Comparison of ENCODE assay signal across 15 cellular contexts in the genomic region with DNA sequence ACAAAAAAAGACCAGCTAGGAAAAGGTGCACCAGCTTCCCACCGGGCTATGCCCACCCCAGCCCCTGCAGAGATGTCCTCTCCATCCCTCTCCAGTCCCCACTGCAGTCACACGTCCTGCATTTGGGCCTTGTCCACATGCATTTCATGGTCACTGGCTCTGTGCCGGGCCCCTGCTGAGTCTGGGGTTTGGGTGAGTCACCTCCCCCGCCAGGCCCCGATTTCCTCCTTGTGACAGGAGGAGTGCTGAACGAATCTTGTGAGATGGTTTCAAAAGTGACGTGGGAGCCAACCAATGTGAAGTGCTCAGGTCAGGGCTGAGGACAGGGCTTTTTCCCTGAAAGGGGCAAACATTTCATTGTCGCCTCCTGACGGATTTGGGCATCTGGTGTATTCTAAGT. TPM values are rescaled to one million over a fixed set of nuclear protein-coding genes. Genes with fewer than 3 reads are reported as not detected.
A peak's percentile ranks its signal among the peaks of the same experiment; 100 is the strongest.
DNase-seq lines count a peak whose midpoint lies in the region; ATAC-seq and TF ChIP-seq lines count a peak whose summit lies in the region.
"Had no signal": no experiment of that assay in that cellular context is flagged by ENCODE, and none has a peak within 500 bp of the region (broad histone marks: within the 10 kb centered on the region; RNA-seq: fewer than 3 reads in every experiment).

No MANE protein-coding gene starts in this region.

- no peaks in the 10 kb centered on the region for H3K36me3 Mint-ChIP-seq in Calu3 (ENCODE audit: insufficient read depth, unreplicated experiment)
- H3K36me3 Mint-ChIP-seq in activated CD4-positive, alpha-beta T cell treated with anti-CD3 and anti-CD28 coated beads, Interleukin-2, amount 10 ng/mL, durations not matched to agents 24 days and 14 days (ENCODE audit: low read depth), result no peaks in the 10 kb centered on the region

- no peak overlapping the region for H3K4me3 ChIP-seq in psoas muscle
- H3K4me3 ChIP-seq: cardiac muscle cell, sigmoid colon had no signal

- H3K9me3 Mint-ChIP-seq in Calu3 (ENCODE audit: low read depth, unreplicated experiment), result no peaks in the 10 kb centered on the region
- H3K9me3 Mint-ChIP-seq in activated CD4-positive, alpha-beta T cell treated with anti-CD3 and anti-CD28 coated beads, Interleukin-2, amount 10 ng/mL, durations not matched to agents 24 days and 14 days, result no peaks in the 10 kb centered on the region
- H3K9me3 Mint-ChIP-seq: activated T-helper 1 cell treated with anti-CD3 and anti-CD28 coated beads, Interleukin-12 subunit alpha, Interleukin-12 subunit beta, Interleukin-2, Interleukin-4 antibody, amounts not matched to agents 30 ng/mL and 10 ng/mL and 1 ng/mL, durations not matched to agents 14 hours and 24 hours and 36 hours had no signal

- no peaks in the 10 kb centered on the region for H3K4me1 ChIP-seq in psoas muscle

- CTCF ChIA-PET in Calu3 (lab: Charles Lee), result no interaction called here

- no peak overlapping the region for H3K27ac Mint-ChIP-seq in Calu3 (ENCODE audit: unreplicated experiment)
- no peak overlapping the region for H3K27ac Mint-ChIP-seq in activated CD4-positive, alpha-beta T cell treated with anti-CD3 and anti-CD28 coated beads, Interleukin-2, amount 10 ng/mL, durations not matched to agents 24 days and 14 days
- H3K27ac Mint-ChIP-seq: activated T-helper 1 cell treated with anti-CD3 and anti-CD28 coated beads, Interleukin-12 subunit alpha, Interleukin-12 subunit beta, Interleukin-2, Interleukin-4 antibody, amounts not matched to agents 30 ng/mL and 10 ng/mL and 1 ng/mL, durations not matched to agents 14 hours and 24 hours and 36 hours had no signal

- peaks cover 18% of the 10 kb centered on the region for H3K27me3 Mint-ChIP-seq in Calu3 (ENCODE audit: unreplicated experiment)
- H3K27me3 Mint-ChIP-seq in activated CD4-positive, alpha-beta T cell treated with anti-CD3 and anti-CD28 coated beads, Interleukin-2, amount 10 ng/mL, durations not matched to agents 24 days and 14 days, result no peaks in the 10 kb centered on the region

- ATAC-seq in left colon, result no peak
- ATAC-seq in psoas muscle, result no peak

- TF ChIP-seq CTCF in Calu3 (IDR thresholded peaks at IDR 0.05; ENCODE audit: unreplicated experiment), result no peak
- no peak for TF ChIP-seq CTCF in psoas muscle (IDR thresholded peaks at IDR 0.05)

- BruUV-seq in Calu3 (replicated peaks; lab: Mats Ljungman, UMichigan), result no TSS peak

- H3K9me3 ChIP-seq in psoas muscle, result no peaks in the 10 kb centered on the region
- H3K9me3 ChIP-seq: sigmoid colon had no signal

- WGBS in psoas muscle, 3 donors, result 41 to 53% (median 41%) methylated on average over 9 of the region's 9 CpGs

- DNase-seq in Calu3 (peak; percentile 62), HT1080 (ENCODE audit: low read depth) (peak; percentile 86), amniotic stem cell (lab: John Stamatoyannopoulos, UW) (peak; percentile 49), medulla oblongata (ENCODE audit: extremely low spot score) (peak; percentile 21), NCI-H226 (no peak), left colon (no peak), psoas muscle (no peak)
- DNase-seq in activated CD4-positive, alpha-beta T cell treated with anti-CD3 and anti-CD28 coated beads, Interleukin-2, amount 10 ng/mL, durations not matched to agents 24 days and 14 days, result no peak
- DNase-seq: activated CD4-positive, alpha-beta T cell treated with anti-CD3 and anti-CD28 coated beads for 1 hour; DMS153; NCI-H510A treated with DMSO at 0.1 percent for 48 hours; sigmoid colon had no signal

- H3K36me3 ChIP-seq in psoas muscle (ENCODE audit: insufficient read depth in 1 of 2, low read depth in 1 of 2), result no peaks in the 10 kb centered on the region
- H3K36me3 ChIP-seq: cardiac muscle cell, sigmoid colon had no signal

- intact Hi-C loops in Calu3 (cut with micrococcal nuclease; ENCODE audit: unreplicated experiment) (no loop called here), left colon (cut with DNase I, micrococcal nuclease) (loop anchor here in 1 of 2 donors (10.0 kb wide), 1 partner anchor 135 kb away; no protein-coding TSS in a partner anchor), psoas muscle (cut with DNase I) (loop anchor here (10.0 kb wide), 3 partner anchors 135 to 1875 kb away; no protein-coding TSS in a partner anchor)
- intact Hi-C loops in activated CD4-positive, alpha-beta T cell treated with anti-CD3 and anti-CD28 coated beads, Interleukin-2, amount 10 ng/mL, durations not matched to agents 24 days and 14 days (cut with micrococcal nuclease), result loop anchor here (10.0 kb wide), 1 partner anchor 355 kb away; no protein-coding TSS in a partner anchor

- no peak overlapping the region for H3K27ac ChIP-seq in psoas muscle
- H3K27ac ChIP-seq: cardiac muscle cell, sigmoid colon had no signal

- no peak overlapping the region for H3K4me3 Mint-ChIP-seq in Calu3 (ENCODE audit: low read depth, unreplicated experiment)
- no peak overlapping the region for H3K4me3 Mint-ChIP-seq in activated CD4-positive, alpha-beta T cell treated with anti-CD3 and anti-CD28 coated beads, Interleukin-2, amount 10 ng/mL, durations not matched to agents 24 days and 14 days
- H3K4me3 Mint-ChIP-seq: activated T-helper 1 cell treated with anti-CD3 and anti-CD28 coated beads, Interleukin-12 subunit alpha, Interleukin-12 subunit beta, Interleukin-2, Interleukin-4 antibody, amounts not matched to agents 30 ng/mL and 10 ng/mL and 1 ng/mL, durations not matched to agents 14 hours and 24 hours and 36 hours had no signal

- peaks cover 9% of the 10 kb centered on the region for H3K4me1 Mint-ChIP-seq in Calu3 (ENCODE audit: low read depth, unreplicated experiment)
- H3K4me1 Mint-ChIP-seq in activated CD4-positive, alpha-beta T cell treated with anti-CD3 and anti-CD28 coated beads, Interleukin-2, amount 10 ng/mL, durations not matched to agents 24 days and 14 days, result no peaks in the 10 kb centered on the region

- peaks cover 0 to 18% (median 3%) of the 10 kb centered on the region in 3 donors for H3K27me3 ChIP-seq in psoas muscle (ENCODE audit: insufficient read depth in 3 of 3, low read length in 2 of 3)
- H3K27me3 ChIP-seq: cardiac muscle cell, sigmoid colon had no signal

RNA-seq across cellular contexts. Expression of gene CPZ, which starts 7.1 kb away (rescaled TPM):
- total RNA-seq in Calu3 (2022), result not detected in 2 replicates
- total RNA-seq in HT1080 (2014; rRNA removed; shearing (Covaris generic)), result not detected in 2 replicates
- 0.41 and 0.73 TPM in 2 replicates for polyA plus RNA-seq in HT1080 (2015; cell fraction: cytosol; rRNA removed)
- polyA plus RNA-seq in HT1080 (2015; cell fraction: nucleus; rRNA removed), result 0.55 and 0.69 TPM in 2 replicates
- total RNA-seq in left colon, result 1 to 10 TPM; 1.0 to 2.9 TPM
- total RNA-seq in activated CD4-positive, alpha-beta T cell treated with anti-CD3 and anti-CD28 coated beads, Interleukin-2, amount 10 ng/mL, durations not matched to agents 24 days and 14 days, result not detected in 2 replicates
- total RNA-seq in psoas muscle, result not detected
- polyA plus RNA-seq in psoas muscle, result under 1 TPM; 0.04 to 0.30 (median 0.08) TPM
- total RNA-seq: activated T-helper 1 cell treated with anti-CD3 and anti-CD28 coated beads, Interleukin-12 subunit alpha, Interleukin-12 subunit beta, Interleukin-2, Interleukin-4 antibody, amounts not matched to agents 30 ng/mL and 10 ng/mL and 1 ng/mL, durations not matched to agents 14 hours and 24 hours and 36 hours had no signal

RNA-seq across cellular contexts. Expression of gene GPR78, which starts 19.5 kb away (rescaled TPM):
- total RNA-seq in Calu3 (2022) (0.20 TPM in 1 of 2 replicates, not detected in the other), left colon (under 1 TPM in 1 of 2 donors, not detected in 1; 0.14 TPM), psoas muscle (not detected)
- not detected in 2 replicates for total RNA-seq in HT1080 (2014; rRNA removed; shearing (Covaris generic))
- not detected in 2 replicates for polyA plus RNA-seq in HT1080 (2015; cell fraction: cytosol; rRNA removed)
- polyA plus RNA-seq in HT1080 (2015; cell fraction: nucleus; rRNA removed), result 0.05 TPM in 1 of 2 replicates, not detected in the other
- not detected in 2 replicates for total RNA-seq in activated CD4-positive, alpha-beta T cell treated with anti-CD3 and anti-CD28 coated beads, Interleukin-2, amount 10 ng/mL, durations not matched to agents 24 days and 14 days
- not detected for polyA plus RNA-seq in psoas muscle
- total RNA-seq: activated T-helper 1 cell treated with anti-CD3 and anti-CD28 coated beads, Interleukin-12 subunit alpha, Interleukin-12 subunit beta, Interleukin-2, Interleukin-4 antibody, amounts not matched to agents 30 ng/mL and 10 ng/mL and 1 ng/mL, durations not matched to agents 14 hours and 24 hours and 36 hours; epithelial cell of proximal tubule had no signal

Comparison
In these comparisons a context has a peak if more than half of its experiments do, and no peak if none do; other contexts are left out.
1. DNase-seq: peak in Calu3 (single experiment), HT1080 (single experiment), amniotic stem cell (single experiment) and medulla oblongata (single experiment); none in NCI-H226 (single experiment), left colon (0 of 2), activated CD4-positive, alpha-beta T cell treated with anti-CD3 and anti-CD28 coated beads, Interleukin-2, amount 10 ng/mL, durations not matched to agents 24 days and 14 days (single experiment) and psoas muscle (0 of 2).